8 cellular contexts compared by ENCODE assay signal in the genomic region with DNA sequence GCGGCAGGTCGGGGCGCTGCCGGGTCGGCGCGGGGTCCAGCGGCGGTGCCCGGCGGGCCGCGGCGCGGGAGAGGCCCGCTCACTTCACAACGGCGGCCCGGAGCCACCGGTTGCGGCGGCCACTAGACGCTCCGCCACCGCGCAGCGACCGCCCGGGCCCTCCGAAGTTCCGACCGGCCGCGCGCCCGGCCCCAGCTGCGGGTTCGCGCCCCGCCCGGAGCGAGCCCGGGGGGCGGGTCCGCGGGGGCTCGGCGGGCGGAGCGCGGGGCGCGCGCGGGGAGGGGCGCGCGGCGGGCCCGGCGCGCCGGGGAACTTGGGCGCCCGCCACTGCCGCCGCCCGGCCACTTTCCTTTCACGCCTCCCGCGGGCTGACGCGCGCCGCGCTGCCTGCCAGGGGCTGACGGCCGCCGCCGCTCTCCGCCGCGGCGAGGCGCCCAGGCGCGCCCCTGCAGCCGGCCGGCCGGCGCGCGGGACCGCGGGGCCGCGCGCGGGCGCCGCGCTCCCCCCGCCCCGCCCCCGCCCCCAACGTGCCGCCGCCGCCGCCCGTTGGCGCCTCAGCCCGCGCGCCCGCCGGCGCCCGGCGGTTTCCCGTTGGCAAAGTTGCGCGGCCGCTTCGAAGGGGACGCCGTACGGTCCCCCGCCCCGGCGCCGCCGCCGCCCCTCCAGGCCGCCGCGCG. TPM values are rescaled to one million over a fixed set of nuclear protein-coding genes. Genes with fewer than 3 reads are reported as not detected.
DNase-seq lines count a peak whose midpoint lies in the region; ATAC-seq and TF ChIP-seq lines count a peak whose summit lies in the region.

No MANE protein-coding gene starts in this region.

- ATAC-seq in GM21447 (IDR thresholded peaks at IDR 0.05; ENCODE audit: unreplicated experiment), result peak; percentile 20
- peak; percentile 71 for ATAC-seq in left lung

- H3K4me1 ChIP-seq in KMS-11 (ENCODE audit: low read depth, poor library complexity, severe bottlenecking) (peaks cover 12% of the 10 kb centered on the region), left lung (peaks cover 2 to 22% of the 10 kb centered on the region in 2 donors)

- TF ChIP-seq CTCF in KMS-11 (conservative IDR thresholded peaks at IDR 0.05; ENCODE audit: low read depth, low read length) (no peak), left lung (IDR thresholded peaks at IDR 0.05) (no peak)

- H3K9ac ChIP-seq in KMS-11, result peak overlapping the region; percentile 73

- intact Hi-C loops in left lung (cut with DNase I), result no loop called here

- H2AFZ ChIP-seq in KMS-11 (ENCODE audit: low read depth), result peak overlapping the region; percentile 50

- H4K20me1 ChIP-seq in KMS-11 (ENCODE audit: insufficient read depth), result no peaks in the 10 kb centered on the region

- H3K27ac ChIP-seq in KMS-11, result peak overlapping the region; percentile 61
- H3K27ac ChIP-seq in cingulate gyrus (ENCODE audit: low read depth, low read length), result peak overlapping the region; percentile 88
- H3K27ac ChIP-seq in left lung, result peak overlapping the region; percentile 81 to 91

- peak overlapping the region; percentile 66; the same call in 1 of the 2 replicates for H3K4me2 ChIP-seq in KMS-11

- H3K79me2 ChIP-seq in KMS-11 (ENCODE audit: insufficient read depth, low read depth), result peaks cover 6% of the 10 kb centered on the region; the same call in 1 of the 2 replicates

- H3K27me3 ChIP-seq in KMS-11 (ENCODE audit: insufficient read depth, low read depth) (no peaks in the 10 kb centered on the region; the same call in 1 of the 2 replicates), left lung (peaks cover 0 to 21% of the 10 kb centered on the region in 2 donors)

- H3K36me3 ChIP-seq in KMS-11 (ENCODE audit: insufficient read depth) (no peaks in the 10 kb centered on the region), left lung (no peaks in the 10 kb centered on the region)

- no peaks in the 10 kb centered on the region for H3K9me3 ChIP-seq in left lung

- peak; percentile 55 for DNase-seq in Daoy (ENCODE audit: low read depth)
- peak; percentile 14 to 23 for DNase-seq in activated CD4-positive, alpha-beta T cell treated with anti-CD3 and anti-CD28 coated beads for 24 hours (ENCODE audit: low read depth in 2 of 2)
- DNase-seq in left lung, result peak; percentile 37 to 85
- peak; percentile 55 for DNase-seq in stimulated activated CD4-positive, alpha-beta T cell treated with anti-CD3 and anti-CD28 coated beads, Interleukin-4, amount 100 ng/mL, for 24 hours
- DNase-seq in NCI-H187 treated with DMSO at 0.1 percent for 48 hours (lab: John Stamatoyannopoulos, UW), result no peak

- H3K4me3 ChIP-seq in KMS-11 (IDR thresholded peaks at IDR 0.05; ENCODE audit: insufficient read depth, low read depth, low read length), result no peak overlapping the region
- H3K4me3 ChIP-seq in left lung, result peak overlapping the region; percentile 85

RNA-seq across cellular contexts. Expression of gene SFMBT1, which starts 0.6 kb away (rescaled TPM):
- 11.7 and 18.3 TPM in 2 replicates for total RNA-seq in Daoy (2014; rRNA removed; shearing (Covaris generic))
- total RNA-seq in left lung, result 10 to 100 TPM in 1 of 2 donors, 1 to 10 TPM in 1; 9.7 to 12.9 TPM
